1 cellular context compared by ENCODE assay signal in genomic region chr4:1969928-1970723, GRCh38.
TF ChIP-seq lines count a peak whose summit lies in the region.

No MANE protein-coding gene starts in this region.

TF ChIP-seq in GM12878, 131 proteins besides CTCF, POLR2A, EP300 and RAD21 (continued from another document):
- TF ChIP-seq ZBTB11 (CRISPR knock-in tag; IDR thresholded peaks at IDR 0.05) (no peak), GABPA (IDR thresholded peaks at IDR 0.05; ENCODE audit: low read depth) (no peak)
TF ChIP-seq in GM12878: peak in this region for 0.
